1 cellular context compared by ENCODE assay signal in genomic region chr10:129863231-129863663, GRCh38.
A peak's percentile ranks its signal among the peaks of the same experiment; 100 is the strongest.
TF ChIP-seq lines count a peak whose summit lies in the region.

No MANE protein-coding gene starts in this region.

TF ChIP-seq in WTC11, 78 proteins besides CTCF, POLR2A, EP300 and RAD21:
- TF ChIP-seq ZNF263 (CRISPR knock-in tag; IDR thresholded peaks at IDR 0.05; ENCODE audit: low read depth) = no peak
- 0 out of 2 replicates have a peak, but pooled peaks have one; percentile 24 for TF ChIP-seq USF2 (CRISPR knock-in tag; IDR thresholded peaks at IDR 0.05)
